Comparison of ENCODE assay signal across 20 cellular contexts in the genomic region with DNA sequence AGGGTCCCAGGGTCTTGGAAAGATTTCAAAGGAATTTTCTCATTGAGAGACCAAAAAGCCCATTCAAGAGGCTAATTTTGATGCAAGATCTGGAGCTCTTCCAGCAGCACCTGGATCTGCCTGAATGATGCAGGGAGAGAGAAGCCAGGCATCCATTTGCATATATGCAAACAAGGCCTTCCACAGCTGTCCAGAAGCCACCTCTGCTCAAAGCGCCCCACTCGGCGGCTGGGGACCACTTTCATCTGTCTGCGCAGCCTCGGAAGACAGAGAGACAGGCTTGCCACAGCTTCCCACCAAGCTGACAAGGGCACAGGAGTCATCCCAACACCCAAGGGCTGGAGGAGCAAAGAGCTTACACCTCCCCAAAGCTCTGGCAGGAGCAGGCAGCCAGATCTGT.
A peak's percentile ranks its signal among the peaks of the same experiment; 100 is the strongest.
DNase-seq lines count a peak whose midpoint lies in the region; ATAC-seq, FAIRE-seq and TF ChIP-seq lines count a peak whose summit lies in the region.
"Had no signal": no experiment of that assay in that cellular context is flagged by ENCODE, and none has a peak within 500 bp of the region (broad histone marks: within the 10 kb centered on the region; RNA-seq: fewer than 3 reads in every experiment).

No MANE protein-coding gene starts in this region.

- no peak overlapping the region for H3K4me3 Mint-ChIP-seq in activated CD8-positive, alpha-beta T cell treated with anti-CD3 and anti-CD28 coated beads for 36 hours

- intact Hi-C loops in GM12878 (cut with micrococcal nuclease; ENCODE audit: unreplicated experiment) = no loop called here
- intact Hi-C loops in activated CD8-positive, alpha-beta T cell treated with anti-CD3 and anti-CD28 coated beads for 36 hours (cut with micrococcal nuclease) = no loop called here

- FAIRE-seq in GM12878 (lab: Jason Lieb, UNC) = no peak
- FAIRE-seq: A549, TTC549 had no signal

- H3K4me1 Mint-ChIP-seq in activated CD8-positive, alpha-beta T cell treated with anti-CD3 and anti-CD28 coated beads for 36 hours (ENCODE audit: low read depth) = peaks cover 22% of the 10 kb centered on the region

- H3K4me2 ChIP-seq in BLaER1 treated with 17β-estradiol and CSF1 and Interleukin-3, amounts not matched to agents 10 nM and 100 nM = peak overlapping the region in 8 of 11 experiments; percentile 13 to 61 (median 44); a peak in 12 of 22 replicates
- H3K4me2 ChIP-seq in GM12878 (ENCODE audit: control insufficient read depth, insufficient read depth) = peak overlapping the region; percentile 60; the same call in 1 of the 2 replicates
- H3K4me2 ChIP-seq: A549 had no signal

- CTCF ChIA-PET in GM12878 (lab: Yijun Ruan, JAX) = interaction anchor here (0.7 to 1.7 kb wide), 8 partner anchors 10 to 306 kb away, joined by 3 to 8 read pairs (median 4); no protein-coding TSS in a partner anchor
- CTCF ChIA-PET in activated CD8-positive, alpha-beta T cell treated with anti-CD3 and anti-CD28 coated beads for 36 hours (lab: Charles Lee) = no interaction called here

- 4% methylated on average over 5 of the region's 5 CpGs for WGBS in GM12878 (ENCODE audit: insufficient coverage, insufficient replicate concordance, low lambda C conversion rate, missing lambda C conversion rate)

- H3K27me3 Mint-ChIP-seq in activated CD8-positive, alpha-beta T cell treated with anti-CD3 and anti-CD28 coated beads for 36 hours = peaks cover 27% of the 10 kb centered on the region

- RAD21 ChIA-PET in GM12878 (lab: Charles Lee; ENCODE audit: unreplicated experiment) = interaction anchor here (0.6 to 1.7 kb wide), 10 partner anchors 10 to 306 kb away, joined by 3 to 8 read pairs (median 4); no protein-coding TSS in a partner anchor

- SMC1A ChIA-PET in GM12878 (lab: Charles Lee; ENCODE audit: uncharacterized antibody, unreplicated experiment) = interaction anchor here (0.7 to 2.4 kb wide), 22 partner anchors 10 to 117 kb away, joined by 3 to 10 read pairs (median 4); no protein-coding TSS in a partner anchor

- no peaks in the 10 kb centered on the region for H3K36me3 Mint-ChIP-seq in activated CD8-positive, alpha-beta T cell treated with anti-CD3 and anti-CD28 coated beads for 36 hours (ENCODE audit: low read depth)

- H3K36me3 ChIP-seq in BLaER1 treated with 17β-estradiol and CSF1 and Interleukin-3, amounts not matched to agents 10 nM and 100 nM = no peaks in the 10 kb centered on the region
- no peaks in the 10 kb centered on the region for H3K36me3 ChIP-seq in GM12878 (ENCODE audit: control insufficient read depth in 2 of 2, insufficient read depth in 2 of 2, low read length in 1 of 2)
- H3K36me3 ChIP-seq: cardiac muscle cell, gastroesophageal sphincter, neutrophil, thoracic aorta had no signal

- in situ Hi-C loops in GM12878 (cut with MboI) = no loop called here
- in situ Hi-C loops in G401 (cut with HindIII; ENCODE audit: low sequenced_read_pairs) = no loop called here

- H3K9me3 ChIP-seq in BLaER1 treated with 17β-estradiol and CSF1 and Interleukin-3, amounts not matched to agents 10 nM and 100 nM (replicated peaks in 1 of 11) = no peaks in the 10 kb centered on the region
- no peaks in the 10 kb centered on the region; the same call in 1 of the 3 replicates for H3K9me3 ChIP-seq in GM12878 (replicated peaks; ENCODE audit: control insufficient read depth, insufficient read depth, low read length)
- H3K9me3 ChIP-seq: A549, gastroesophageal sphincter, neutrophil, thoracic aorta had no signal

- BruUV-seq in GM12878 (replicated peaks; lab: Mats Ljungman, UMichigan) = no TSS peak

- H3K4me3 ChIP-seq in BLaER1 treated with 17β-estradiol and CSF1 and Interleukin-3, amounts not matched to agents 10 nM and 100 nM = no peak overlapping the region
- H3K4me3 ChIP-seq in GM12878 = peak overlapping the region; percentile 2; the same call in 1 of the 2 replicates
- H3K4me3 ChIP-seq: A549, cardiac muscle cell, gastroesophageal sphincter, thoracic aorta had no signal

- no peaks in the 10 kb centered on the region for H3K79me2 ChIP-seq in GM12878 (ENCODE audit: control insufficient read depth, insufficient read depth, low read length)

- no peaks in the 10 kb centered on the region for H3K9me3 Mint-ChIP-seq in activated CD8-positive, alpha-beta T cell treated with anti-CD3 and anti-CD28 coated beads for 36 hours

- H3K27ac ChIP-seq in BLaER1 treated with 17β-estradiol and CSF1 and Interleukin-3, amounts not matched to agents 10 nM and 100 nM = no peak overlapping the region
- no peak overlapping the region for H3K27ac ChIP-seq in GM12878 (ENCODE audit: control insufficient read depth, insufficient read depth)
- H3K27ac ChIP-seq: A549, cardiac muscle cell, gastroesophageal sphincter, neutrophil, thoracic aorta had no signal

- no peaks in the 10 kb centered on the region for H4K20me1 ChIP-seq in BLaER1 treated with 17β-estradiol and CSF1 and Interleukin-3, amounts not matched to agents 10 nM and 100 nM
- no peaks in the 10 kb centered on the region for H4K20me1 ChIP-seq in GM12878 (ENCODE audit: control insufficient read depth, insufficient read depth)

- ATAC-seq in GM18873 (IDR thresholded peaks at IDR 0.05; ENCODE audit: low FRiP score, unreplicated experiment) (peak; percentile 58), HG02938 (IDR thresholded peaks at IDR 0.05; ENCODE audit: unreplicated experiment) (peak; percentile 74), GM12878 (peak; percentile 42)
- no peak for ATAC-seq in activated CD8-positive, alpha-beta T cell treated with anti-CD3 and anti-CD28 coated beads for 36 hours
- ATAC-seq: A549, gastroesophageal sphincter had no signal

- peaks cover 15 to 56% (median 34%) of the 10 kb centered on the region in 10 experiments for H3K4me1 ChIP-seq in BLaER1 treated with 17β-estradiol and CSF1 and Interleukin-3, amounts not matched to agents 10 nM and 100 nM
- peaks cover 31% of the 10 kb centered on the region for H3K4me1 ChIP-seq in GM12878 (ENCODE audit: control insufficient read depth, insufficient read depth, low read length)
- H3K4me1 ChIP-seq: gastroesophageal sphincter had no signal

- H3K27me3 ChIP-seq in BLaER1 treated with 17β-estradiol and CSF1 and Interleukin-3, amounts not matched to agents 10 nM and 100 nM = no peaks in the 10 kb centered on the region; a peak in 1 of 22 replicates
- peaks cover 0 to 2% of the 10 kb centered on the region in 2 experiments; a peak in 2 of 4 replicates for H3K27me3 ChIP-seq in GM12878 (replicated peaks in 1 of 2; ENCODE audit: control insufficient read depth in 2 of 2, insufficient read depth in 2 of 2, low read length in 1 of 2)
- H3K27me3 ChIP-seq: cardiac muscle cell had no signal

- no peak overlapping the region for H3K27ac Mint-ChIP-seq in activated CD8-positive, alpha-beta T cell treated with anti-CD3 and anti-CD28 coated beads for 36 hours

- POLR2A ChIA-PET in GM12878 (lab: Charles Lee) = interaction anchor here (0.6 to 0.9 kb wide), 4 partner anchors 9 to 119 kb away, joined by 3 to 4 read pairs (median 3); no protein-coding TSS in a partner anchor
- POLR2A ChIA-PET in activated CD8-positive, alpha-beta T cell treated with anti-CD3 and anti-CD28 coated beads for 36 hours (lab: Charles Lee) = interaction anchor here (1.4 kb wide), 1 partner anchor 16 kb away, joined by 5 read pairs; no protein-coding TSS in a partner anchor

- no peak for TF ChIP-seq EP300 in GM12878 (IDR thresholded peaks at IDR 0.05; ENCODE audit: borderline replicate concordance in 1 of 2, control insufficient read depth in 1 of 2, low read depth in 2 of 2, low read length in 2 of 2)

- no peak overlapping the region; the same call in 1 of the 2 replicates for H2AFZ ChIP-seq in GM12878 (ENCODE audit: control insufficient read depth, low read depth, low read length)

- DNase-seq in GM12878 (ENCODE audit: low read depth, low spot score) = no peak
- no peak for DNase-seq in activated CD8-positive, alpha-beta T cell treated with anti-CD3 and anti-CD28 coated beads for 36 hours
- no peak for DNase-seq in G401 (ENCODE audit: low spot score)
- no peak for DNase-seq in kidney glomerular epithelial cell (lab: John Stamatoyannopoulos, UW)
- DNase-seq in DMS 273 (lab: John Stamatoyannopoulos, UW; ENCODE audit: unreplicated experiment) = no peak
- DNase-seq: activated CD4-positive, alpha-beta T cell treated with anti-CD3 and anti-CD28 coated beads for 48 hours; activated CD8-positive, alpha-beta memory T cell treated with anti-CD3 and anti-CD28 coated beads, Interleukin-2, amount 50 U/mL, for 4 hours; activated gamma-delta T cell treated with Interleukin-2 at 50 U/mL for 16 hours; NCI-H1436 treated with DMSO at 0.1 percent for 48 hours; NCI-H446; SW 1271 had no signal

- TF ChIP-seq RAD21 in GM12878 (IDR thresholded peaks at IDR 0.05; ENCODE audit: insufficient read depth, low read depth, low read length) = 0 out of 2 replicates have a peak, but pooled peaks have one; percentile 7

- TF ChIP-seq CTCF in GM12878 (IDR thresholded peaks at IDR 0.05 in 2 of 3, conservative IDR thresholded peaks at IDR 0.05 in 1 of 3; ENCODE audit: control insufficient read depth in 2 of 3, extremely low read depth in 1 of 3, insufficient read depth in 1 of 3, low read depth in 3 of 3, low read length in 3 of 3) = no peak
- TF ChIP-seq CTCF in activated CD8-positive, alpha-beta T cell treated with anti-CD3 and anti-CD28 coated beads for 36 hours (IDR thresholded peaks at IDR 0.05) = no peak

- no peak overlapping the region for H3K9ac ChIP-seq in BLaER1 treated with 17β-estradiol and CSF1 and Interleukin-3, amounts not matched to agents 10 nM and 100 nM
- no peak overlapping the region for H3K9ac ChIP-seq in GM12878 (ENCODE audit: control insufficient read depth, insufficient read depth, low read length)

- peak; percentile 34; the same call in 1 of the 2 replicates for TF ChIP-seq POLR2A in GM12878 (IDR thresholded peaks at IDR 0.05; ENCODE audit: low read depth, low read length)

TF ChIP-seq in GM12878, 131 proteins besides CTCF, POLR2A, EP300 and RAD21:
- TF ChIP-seq TCF12 (IDR thresholded peaks at IDR 0.05; ENCODE audit: low read depth, low read length) = 0 out of 2 replicates have a peak, but pooled peaks have one; percentile 11
- TF ChIP-seq POU2F2 (IDR thresholded peaks at IDR 0.05; ENCODE audit: borderline replicate concordance, low read depth, low read length) = peak; percentile 98
- no peak for TF ChIP-seq NR2C1 (IDR thresholded peaks at IDR 0.05)
- TF ChIP-seq WRNIP1 (IDR thresholded peaks at IDR 0.05; ENCODE audit: borderline replicate concordance, low read depth, low read length) = no peak
- no peak for TF ChIP-seq IKZF2 (IDR thresholded peaks at IDR 0.05)
TF ChIP-seq in GM12878: peak in this region for 2.
